ENCODE assay signal across 18 cellular contexts in genomic region chr3:38121451-38121831, GRCh38.
"Had no signal": no experiment of that assay in that cellular context is flagged by ENCODE, and none has a peak within 500 bp of the region (broad histone marks: within the 10 kb centered on the region; RNA-seq: fewer than 3 reads in every experiment).

No MANE protein-coding gene starts in this region.

- H3K27me3 ChIP-seq: esophagus muscularis mucosa, hepatocyte, transverse colon, vagina had no signal

- H3K4me3 ChIP-seq: coronary artery, esophagus muscularis mucosa, hepatocyte, transverse colon, vagina had no signal

- DNase-seq: activated CD4-positive, alpha-beta T cell treated with anti-CD3 and anti-CD28 coated beads, Interleukin-2, amount 50 U/mL, for 1 hour; central memory CD4-positive, alpha-beta T cell; mammary epithelial cell; stimulated activated CD4-positive, alpha-beta T cell treated with anti-CD3 and anti-CD28 coated beads, Interleukin-15, amount 100 ng/mL, for 24 hours; stimulated activated CD4-positive, alpha-beta T cell treated with anti-CD3 and anti-CD28 coated beads, Interleukin-4, amount 100 ng/mL, for 1 hour; stimulated activated naive B cell treated with anti-CD40 and anti-IgM and Interleukin-4, amounts not matched to agents 10 μg/mL and 1 μg/mL and 100 μg/mL, for 72 hours; transverse colon had no signal

- ATAC-seq: activated naive CD4-positive, alpha-beta T cell treated with anti-CD3 and anti-CD28 coated beads, Interleukin-2, amount 50 U/mL, for 72 hours; naive thymus-derived CD4-positive, alpha-beta T cell; stimulated activated naive B cell treated with anti-CD40 and anti-IgM and Interleukin-4, amounts not matched to agents 10 μg/mL and 1 μg/mL and 100 μg/mL, for 72 hours had no signal

- FAIRE-seq: keratinocyte had no signal

- H3K27ac Mint-ChIP-seq: activated B cell treated with CpG ODN at 0.5 μM for 24 hours; T-helper 2 cell treated with Interferon-gamma antibody and Interleukin-4, amounts not matched to agents 5 μg/mL and 100 μg/mL, for 36 hours had no signal

- H3K9me3 Mint-ChIP-seq: activated B cell treated with CpG ODN at 0.5 μM for 24 hours; activated naive CD4-positive, alpha-beta T cell treated with anti-CD3 and anti-CD28 coated beads, Interleukin-2, amount 50 U/mL, for 72 hours; brain; naive thymus-derived CD4-positive, alpha-beta T cell; stimulated activated naive B cell treated with anti-CD40 and anti-IgM and Interleukin-4, amounts not matched to agents 10 μg/mL and 1 μg/mL and 100 μg/mL, for 72 hours; T-helper 2 cell treated with Interferon-gamma antibody and Interleukin-4, amounts not matched to agents 5 μg/mL and 100 μg/mL, for 36 hours had no signal

- H3K4me1 ChIP-seq: parathyroid adenoma, transverse colon, vagina had no signal

- H3K4me1 Mint-ChIP-seq: brain had no signal

- H3K27me3 Mint-ChIP-seq: activated B cell treated with CpG ODN at 0.5 μM for 24 hours; brain; naive thymus-derived CD4-positive, alpha-beta T cell; stimulated activated naive B cell treated with anti-CD40 and anti-IgM and Interleukin-4, amounts not matched to agents 10 μg/mL and 1 μg/mL and 100 μg/mL, for 72 hours had no signal

- H3K27ac ChIP-seq: coronary artery, esophagus muscularis mucosa, hepatocyte, parathyroid adenoma, transverse colon, vagina had no signal

- H3K9me3 ChIP-seq: esophagus muscularis mucosa, transverse colon, vagina had no signal

- H3K4me3 Mint-ChIP-seq: activated B cell treated with CpG ODN at 0.5 μM for 24 hours; brain; naive thymus-derived CD4-positive, alpha-beta T cell; stimulated activated naive B cell treated with anti-CD40 and anti-IgM and Interleukin-4, amounts not matched to agents 10 μg/mL and 1 μg/mL and 100 μg/mL, for 72 hours; T-helper 2 cell treated with Interferon-gamma antibody and Interleukin-4, amounts not matched to agents 5 μg/mL and 100 μg/mL, for 36 hours had no signal
